Comparison of ENCODE assay signal across 30 cellular contexts in genomic region chr15:41279535-41280283, GRCh38. TPM values are rescaled to one million over a fixed set of nuclear protein-coding genes. Genes with fewer than 3 reads are reported as not detected.
"Had no signal": no experiment of that assay in that cellular context is flagged by ENCODE, and none has a peak within 500 bp of the region (broad histone marks: within the 10 kb centered on the region; RNA-seq: fewer than 3 reads in every experiment).

No MANE protein-coding gene starts in this region.

- H3K27me3 ChIP-seq: brain microvascular endothelial cell, neural progenitor cell, right atrium auricular region, spleen, testis, uterus had no signal

- H3K27ac ChIP-seq: brain microvascular endothelial cell, neural progenitor cell, right atrium auricular region, spleen, testis, uterus had no signal

- FAIRE-seq: astrocyte, kidney had no signal

- H3K9ac ChIP-seq: neural progenitor cell had no signal

- H3K4me3 Mint-ChIP-seq: activated naive CD4-positive, alpha-beta T cell treated with anti-CD3 and anti-CD28 coated beads, Interleukin-2, amount 10 ng/mL, durations not matched to agents 7 days and 5 days; dendritic cell treated with granulocyte-macrophage colony-stimulating factor and Interleukin-4, amounts not matched to agents 40 ng/mL and 50 ng/mL, for 4 days; endodermal cell; immature natural killer cell; naive thymus-derived CD8-positive, alpha-beta T cell; neural progenitor cell; T-helper 17 cell; WTC11 had no signal

- DNase-seq: activated CD4-positive, alpha-beta T cell treated with anti-CD3 and anti-CD28 coated beads, Interleukin-2, amount 50 U/mL, for 1 hour; activated CD8-positive, alpha-beta memory T cell treated with anti-CD3 and anti-CD28 coated beads for 24 hours; activated effector memory CD4-positive, alpha-beta T cell treated with anti-CD3 and anti-CD28 coated beads, Interleukin-2, amount 50 U/mL, for 16 hours; activated naive CD4-positive, alpha-beta T cell treated with anti-CD3 and anti-CD28 coated beads, Interleukin-2, amount 10 ng/mL, durations not matched to agents 7 days and 5 days; amniotic stem cell; brain microvascular endothelial cell; caudate nucleus; endodermal cell; head of caudate nucleus; hypothalamus; immature natural killer cell; kidney; left colon; midbrain; naive thymus-derived CD8-positive, alpha-beta T cell; spleen; stimulated activated naive CD4-positive, alpha-beta T cell; T-helper 17 cell; testis; trophoblast cell; uterus had no signal

- H3K36me3 ChIP-seq: neural progenitor cell, uterus had no signal

- H3K9me3 Mint-ChIP-seq: activated naive CD4-positive, alpha-beta T cell treated with anti-CD3 and anti-CD28 coated beads, Interleukin-2, amount 10 ng/mL, durations not matched to agents 7 days and 5 days; dendritic cell treated with granulocyte-macrophage colony-stimulating factor and Interleukin-4, amounts not matched to agents 40 ng/mL and 50 ng/mL, for 4 days; endodermal cell; immature natural killer cell; naive thymus-derived CD8-positive, alpha-beta T cell; neural progenitor cell; WTC11 had no signal

- ATAC-seq: esophagus mucosa; left colon; naive thymus-derived CD8-positive, alpha-beta T cell; T-helper 17 cell; WTC11 had no signal

- H3K9me3 ChIP-seq: right atrium auricular region, spleen, testis, uterus had no signal

- H3K27me3 Mint-ChIP-seq: dendritic cell treated with granulocyte-macrophage colony-stimulating factor and Interleukin-4, amounts not matched to agents 40 ng/mL and 50 ng/mL, for 4 days; T-helper 17 cell had no signal

- H3K27ac Mint-ChIP-seq: activated naive CD4-positive, alpha-beta T cell treated with anti-CD3 and anti-CD28 coated beads, Interleukin-2, amount 10 ng/mL, durations not matched to agents 7 days and 5 days; endodermal cell; neural progenitor cell; T-helper 17 cell; WTC11 had no signal

- H3K4me2 ChIP-seq: neural progenitor cell had no signal

- H3K4me1 ChIP-seq: neural progenitor cell, testis, uterus had no signal

- H2AFZ ChIP-seq: neural progenitor cell had no signal

- H3K4me3 ChIP-seq: neural progenitor cell, right atrium auricular region, spleen, testis, uterus had no signal

RNA-seq across cellular contexts. Expression of gene EXD1, which starts 49.2 kb away (rescaled TPM):
- total RNA-seq: esophagus mucosa; kidney; left colon; lower leg skin; naive thymus-derived CD8-positive, alpha-beta T cell; omental fat pad; pulmonary artery endothelial cell; right atrium auricular region; spleen; T-helper 17 cell; uterus had no signal
- polyA plus RNA-seq: immature natural killer cell; naive thymus-derived CD8-positive, alpha-beta T cell; spleen had no signal
